16 cellular contexts compared by ENCODE assay signal in the genomic region with DNA sequence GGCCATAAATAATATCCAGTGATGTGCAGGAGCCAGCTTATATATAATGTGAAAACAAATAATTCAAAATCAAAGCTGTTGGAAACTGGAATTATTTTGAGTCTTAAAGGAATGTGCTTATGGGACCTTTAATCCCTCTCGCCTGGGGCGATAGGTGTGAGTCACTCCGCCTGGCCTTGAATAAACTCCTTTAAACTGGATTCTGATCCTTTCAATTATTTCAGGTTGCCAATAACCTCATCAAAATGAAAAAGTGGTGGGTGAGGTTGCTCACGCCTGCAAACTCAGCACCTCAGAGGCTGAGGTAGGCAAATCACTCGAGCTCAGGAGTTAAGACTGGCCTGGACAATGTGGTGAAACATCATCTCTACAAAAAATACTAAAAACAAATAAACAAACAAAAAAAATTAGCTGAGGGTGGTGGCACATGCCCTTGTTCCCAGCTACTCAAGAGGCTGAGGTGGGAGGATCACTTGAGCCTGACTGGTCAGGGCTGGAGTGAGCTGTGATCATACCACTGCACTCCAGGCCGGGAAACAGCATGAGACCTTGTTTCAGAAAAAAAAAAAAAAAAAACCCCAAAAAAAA. TPM values are rescaled to one million over a fixed set of nuclear protein-coding genes. Genes with fewer than 3 reads are reported as not detected.
DNase-seq lines count a peak whose midpoint lies in the region; ATAC-seq and TF ChIP-seq lines count a peak whose summit lies in the region.
"Had no signal": no experiment of that assay in that cellular context is flagged by ENCODE, and none has a peak within 500 bp of the region (broad histone marks: within the 10 kb centered on the region; RNA-seq: fewer than 3 reads in every experiment).

No MANE protein-coding gene starts in this region.

- no peak overlapping the region for H3K4me3 Mint-ChIP-seq in Calu3 (ENCODE audit: low read depth, unreplicated experiment)
- no peak overlapping the region for H3K4me3 Mint-ChIP-seq in T-helper 17 cell
- H3K4me3 Mint-ChIP-seq in activated T-cell treated with anti-CD3 and anti-CD28 coated beads, Interleukin-2, amount 50 U/mL, for 4 hours, result no peak overlapping the region
- H3K4me3 Mint-ChIP-seq: dendritic cell treated with granulocyte-macrophage colony-stimulating factor and Interleukin-4, amounts not matched to agents 40 ng/mL and 50 ng/mL, for 4 days had no signal

- H3K36me3 Mint-ChIP-seq in Calu3 (ENCODE audit: insufficient read depth, unreplicated experiment), result no peaks in the 10 kb centered on the region
- H3K36me3 Mint-ChIP-seq in T-helper 17 cell (ENCODE audit: low read depth), result no peaks in the 10 kb centered on the region
- no peaks in the 10 kb centered on the region for H3K36me3 Mint-ChIP-seq in activated T-cell treated with anti-CD3 and anti-CD28 coated beads, Interleukin-2, amount 50 U/mL, for 4 hours (ENCODE audit: insufficient read depth)

- H3K36me3 ChIP-seq in RWPE2 (ENCODE audit: low read depth), result no peaks in the 10 kb centered on the region
- H3K36me3 ChIP-seq: tibial nerve had no signal

- TF ChIP-seq CTCF in Calu3 (IDR thresholded peaks at IDR 0.05; ENCODE audit: unreplicated experiment) (no peak), RWPE2 (IDR thresholded peaks at IDR 0.05; ENCODE audit: poor library complexity, severe bottlenecking) (no peak)

- H3K4me1 ChIP-seq in RWPE2 (ENCODE audit: insufficient read depth, poor library complexity, severe bottlenecking), result peaks cover 45% of the 10 kb centered on the region

- H3K27me3 ChIP-seq in RWPE2 (ENCODE audit: insufficient read depth, poor library complexity, severe bottlenecking), result no peaks in the 10 kb centered on the region
- H3K27me3 ChIP-seq: tibial nerve had no signal

- H3K4me1 Mint-ChIP-seq in Calu3 (ENCODE audit: low read depth, unreplicated experiment) (peaks cover 29% of the 10 kb centered on the region), T-helper 17 cell (peaks cover 12% of the 10 kb centered on the region)
- peaks cover 38% of the 10 kb centered on the region for H3K4me1 Mint-ChIP-seq in activated T-cell treated with anti-CD3 and anti-CD28 coated beads, Interleukin-2, amount 50 U/mL, for 4 hours (ENCODE audit: low read depth)

- peak overlapping the region; percentile 70 for H3K27ac ChIP-seq in RWPE2 (ENCODE audit: poor library complexity, severe bottlenecking)
- H3K27ac ChIP-seq: parathyroid adenoma, tibial nerve had no signal

- ATAC-seq in HG02938 (IDR thresholded peaks at IDR 0.05; ENCODE audit: unreplicated experiment) (peak; percentile 9), RWPE2 (ENCODE audit: low read depth) (peak; percentile 69), GM21423 (IDR thresholded peaks at IDR 0.05; ENCODE audit: unreplicated experiment) (no peak), T-helper 17 cell (no peak), HG02678 (IDR thresholded peaks at IDR 0.05; ENCODE audit: unreplicated experiment) (no peak)
- no peak for ATAC-seq in activated T-cell treated with anti-CD3 and anti-CD28 coated beads, Interleukin-2, amount 50 U/mL, for 4 hours
- ATAC-seq: activated CD4-positive, CD25-positive, alpha-beta regulatory T cell treated with anti-CD3 and anti-CD28 coated beads, Interleukin-2, amount 50 U/mL, for 24 hours; mucosa of descending colon had no signal

- BruUV-seq in Calu3 (replicated peaks; lab: Mats Ljungman, UMichigan), result no TSS peak

- no peak overlapping the region for H3K27ac Mint-ChIP-seq in Calu3 (ENCODE audit: unreplicated experiment)
- no peak overlapping the region for H3K27ac Mint-ChIP-seq in T-helper 17 cell
- H3K27ac Mint-ChIP-seq: dendritic cell treated with granulocyte-macrophage colony-stimulating factor and Interleukin-4, amounts not matched to agents 40 ng/mL and 50 ng/mL, for 4 days had no signal

- H3K27me3 Mint-ChIP-seq in Calu3 (ENCODE audit: unreplicated experiment), result no peaks in the 10 kb centered on the region
- peaks cover 48% of the 10 kb centered on the region for H3K27me3 Mint-ChIP-seq in T-helper 17 cell
- H3K27me3 Mint-ChIP-seq in activated T-cell treated with anti-CD3 and anti-CD28 coated beads, Interleukin-2, amount 50 U/mL, for 4 hours (ENCODE audit: low read depth), result peaks cover 18% of the 10 kb centered on the region

- no peak overlapping the region for H3K4me3 ChIP-seq in RWPE2 (ENCODE audit: severe bottlenecking)
- H3K4me3 ChIP-seq: mucosa of descending colon, tibial nerve had no signal

- H3K9me3 ChIP-seq in RWPE2 (ENCODE audit: severe bottlenecking) (no peaks in the 10 kb centered on the region), T-helper 17 cell (ENCODE audit: control insufficient read depth, low read length, poor library complexity, severe bottlenecking) (no peaks in the 10 kb centered on the region)
- H3K9me3 ChIP-seq: mucosa of descending colon, tibial nerve had no signal

- CTCF ChIA-PET in Calu3 (lab: Charles Lee), result interaction anchor here (0.6 to 1.0 kb wide), 2 partner anchors 22 to 730 kb away, joined by 3 read pairs; no protein-coding TSS in a partner anchor

- intact Hi-C loops in Calu3 (cut with micrococcal nuclease; ENCODE audit: unreplicated experiment), result no loop called here

- H3K9me3 Mint-ChIP-seq in Calu3 (ENCODE audit: low read depth, unreplicated experiment), result no peaks in the 10 kb centered on the region
- no peaks in the 10 kb centered on the region for H3K9me3 Mint-ChIP-seq in activated T-cell treated with anti-CD3 and anti-CD28 coated beads, Interleukin-2, amount 50 U/mL, for 4 hours
- H3K9me3 Mint-ChIP-seq: dendritic cell treated with granulocyte-macrophage colony-stimulating factor and Interleukin-4, amounts not matched to agents 40 ng/mL and 50 ng/mL, for 4 days had no signal

- DNase-seq in Calu3 (peak; percentile 45), RWPE2 (ENCODE audit: low spot score) (no peak), iris pigment epithelial cell (ENCODE audit: low read depth) (peak; percentile 74), T-helper 17 cell (no peak)
- DNase-seq in activated T-cell treated with anti-CD3 and anti-CD28 coated beads, Interleukin-2, amount 50 U/mL, for 4 hours, result no peak
- DNase-seq: activated T-cell treated with anti-CD3 and anti-CD28 coated beads for 4 hours; mucosa of descending colon; stimulated activated CD4-positive, alpha-beta T cell treated with anti-CD3 and anti-CD28 coated beads, Interleukin-15, amount 100 ng/mL, for 24 hours; SW 1271 had no signal

RNA-seq across cellular contexts. Expression of a gene that starts 11.4 kb away (rescaled TPM):
- total RNA-seq in Calu3 (2022) (0.33 TPM in 1 of 2 replicates, not detected in the other), T-helper 17 cell (under 1 TPM in 1 of 2 donors, not detected in 1; 0.85 TPM)
- total RNA-seq in activated T-cell treated with anti-CD3 and anti-CD28 coated beads, Interleukin-2, amount 50 U/mL, for 4 hours, result not detected

RNA-seq across cellular contexts. Expression of a gene that starts 48.1 kb away (rescaled TPM):
- total RNA-seq in Calu3 (2022), result 5.4 and 12.5 TPM in 2 replicates
- total RNA-seq in T-helper 17 cell, result 1 to 10 TPM; 4.4 to 5.6 TPM
- total RNA-seq in activated T-cell treated with anti-CD3 and anti-CD28 coated beads, Interleukin-2, amount 50 U/mL, for 4 hours, result 1 to 10 TPM; 1.5 to 5.3 (median 2.9) TPM

RNA-seq across cellular contexts. Expression of a gene that starts 54.6 kb away (rescaled TPM):
- not detected in 2 replicates for total RNA-seq in Calu3 (2022)
- not detected for total RNA-seq in T-helper 17 cell
- total RNA-seq in activated T-cell treated with anti-CD3 and anti-CD28 coated beads, Interleukin-2, amount 50 U/mL, for 4 hours, result not detected
- total RNA-seq: mucosa of descending colon, tibial nerve had no signal

Comparison
In these comparisons a context has a peak if more than half of its experiments do, and no peak if none do; other contexts are left out.
1. DNase-seq: peak in Calu3 (single experiment) and iris pigment epithelial cell (single experiment); none in RWPE2 (single experiment), T-helper 17 cell (0 of 3) and activated T-cell treated with anti-CD3 and anti-CD28 coated beads, Interleukin-2, amount 50 U/mL, for 4 hours (single experiment).
2. ATAC-seq: peak in HG02938 (single experiment) and RWPE2 (single experiment); none in GM21423 (single experiment), T-helper 17 cell (single experiment), HG02678 (single experiment) and activated T-cell treated with anti-CD3 and anti-CD28 coated beads, Interleukin-2, amount 50 U/mL, for 4 hours (0 of 2).